Comparison of ENCODE assay signal across 22 cellular contexts in genomic region chr12:52346596-52346995, GRCh38. TPM values are rescaled to one million over a fixed set of nuclear protein-coding genes. Genes with fewer than 3 reads are reported as not detected.
A peak's percentile ranks its signal among the peaks of the same experiment; 100 is the strongest.
DNase-seq lines count a peak whose midpoint lies in the region; ATAC-seq and TF ChIP-seq lines count a peak whose summit lies in the region.
"Had no signal": no experiment of that assay in that cellular context is flagged by ENCODE, and none has a peak within 500 bp of the region (broad histone marks: within the 10 kb centered on the region; RNA-seq: fewer than 3 reads in every experiment).

No MANE protein-coding gene starts in this region.

- no peak for ATAC-seq in natural killer cell treated with Interleukin-12 subunit alpha and Interleukin-12 subunit beta and Interleukin-15 and Interleukin-18, amount 100 ng/mL, for 72 hours
- ATAC-seq in natural killer cell (no peak), mucosa of descending colon (peak; percentile 52), aorta (ENCODE audit: low FRiP score) (peak; percentile 19), GM18873 (IDR thresholded peaks at IDR 0.05; ENCODE audit: low FRiP score, unreplicated experiment) (no peak)
- ATAC-seq: naive thymus-derived CD8-positive, alpha-beta T cell had no signal

- intact Hi-C loops in natural killer cell (cut with micrococcal nuclease) = no loop called here
- intact Hi-C loops in mucosa of descending colon (cut with DNase I, micrococcal nuclease) = no loop called here
- intact Hi-C loops in aorta (cut with DNase I) = no loop called here

- H3K4me3 ChIP-seq in mucosa of descending colon (no peak overlapping the region), aorta (ENCODE audit: low read length in 2 of 2) (no peak overlapping the region)
- H3K4me3 ChIP-seq: sigmoid colon, upper lobe of left lung had no signal

- 13 to 25% methylated on average over 4 of the region's 4 CpGs for WGBS in aorta, 2 donors

- peaks cover 5 to 7% of the 10 kb centered on the region in 2 donors for H3K4me1 Mint-ChIP-seq in natural killer cell treated with Interleukin-12 subunit alpha and Interleukin-12 subunit beta and Interleukin-15 and Interleukin-18, amount 100 ng/mL, for 72 hours (ENCODE audit: low read depth in 2 of 2)
- H3K4me1 Mint-ChIP-seq in natural killer cell = peaks cover 2 to 19% of the 10 kb centered on the region in 2 donors

- H3K36me3 Mint-ChIP-seq in natural killer cell treated with Interleukin-12 subunit alpha and Interleukin-12 subunit beta and Interleukin-15 and Interleukin-18, amount 100 ng/mL, for 72 hours = no peaks in the 10 kb centered on the region
- H3K36me3 Mint-ChIP-seq in natural killer cell = no peaks in the 10 kb centered on the region
- H3K36me3 Mint-ChIP-seq: activated naive CD8-positive, alpha-beta T cell; naive thymus-derived CD8-positive, alpha-beta T cell had no signal

- no peak overlapping the region for H3K27ac ChIP-seq in aorta (ENCODE audit: low read depth in 1 of 2, low read length in 2 of 2)
- H3K27ac ChIP-seq: sigmoid colon, upper lobe of left lung had no signal

- H3K27me3 ChIP-seq in aorta (ENCODE audit: control insufficient read depth in 1 of 2, insufficient read depth in 2 of 2, low read length in 1 of 2) = no peaks in the 10 kb centered on the region
- H3K27me3 ChIP-seq: sigmoid colon, upper lobe of left lung had no signal

- H3K4me1 ChIP-seq in mucosa of descending colon (ENCODE audit: low read depth) = no peaks in the 10 kb centered on the region
- H3K4me1 ChIP-seq in aorta (ENCODE audit: control insufficient read depth in 1 of 2, insufficient read depth in 2 of 2, low read length in 2 of 2) = no peaks in the 10 kb centered on the region

- H3K27ac Mint-ChIP-seq in natural killer cell treated with Interleukin-12 subunit alpha and Interleukin-12 subunit beta and Interleukin-15 and Interleukin-18, amount 100 ng/mL, for 72 hours = no peak overlapping the region
- no peak overlapping the region for H3K27ac Mint-ChIP-seq in natural killer cell
- H3K27ac Mint-ChIP-seq: activated naive CD8-positive, alpha-beta T cell had no signal

- peak; percentile 1 for DNase-seq in natural killer cell treated with Interleukin-12 subunit alpha and Interleukin-12 subunit beta and Interleukin-15 and Interleukin-18, amount 100 ng/mL, for 72 hours (ENCODE audit: low spot score)
- DNase-seq in natural killer cell = no peak
- DNase-seq in epidermal melanocyte (ENCODE audit: insufficient read length, low spot score) = peak; percentile 42
- DNase-seq in mucosa of descending colon = no peak
- peak; percentile 33 to 48 for DNase-seq in aorta
- no peak for DNase-seq in activated effector memory CD4-positive, alpha-beta T cell treated with anti-CD3 and anti-CD28 coated beads, Interleukin-2, amount 50 U/mL, for 16 hours
- no peak for DNase-seq in HCEC 1CT
- DNase-seq: activated CD4-positive, CD25-positive, alpha-beta regulatory T cell treated with anti-CD3 and anti-CD28 coated beads, Interleukin-2, amount 50 U/mL, for 72 hours; glutamatergic neuron; left cardiac atrium; NCI-H2029 treated with DMSO at 0.1 percent for 48 hours; NCI-H526 treated with DMSO at 0.1 percent for 48 hours; sigmoid colon; stimulated activated CD4-positive, alpha-beta T cell treated with anti-CD3 and anti-CD28 coated beads, Interleukin-4, amount 100 ng/mL, for 24 hours had no signal

- H3K9me3 ChIP-seq in mucosa of descending colon (no peaks in the 10 kb centered on the region), aorta (ENCODE audit: control insufficient read depth, low read length) (peaks cover 2% of the 10 kb centered on the region)
- H3K9me3 ChIP-seq: sigmoid colon had no signal

- H3K27me3 Mint-ChIP-seq in natural killer cell treated with Interleukin-12 subunit alpha and Interleukin-12 subunit beta and Interleukin-15 and Interleukin-18, amount 100 ng/mL, for 72 hours = peaks cover 28 to 30% of the 10 kb centered on the region in 2 donors
- H3K27me3 Mint-ChIP-seq in natural killer cell (ENCODE audit: low read depth in 2 of 2) = peaks cover 65 to 79% of the 10 kb centered on the region in 2 donors

- H3K9me3 Mint-ChIP-seq in natural killer cell treated with Interleukin-12 subunit alpha and Interleukin-12 subunit beta and Interleukin-15 and Interleukin-18, amount 100 ng/mL, for 72 hours = no peaks in the 10 kb centered on the region
- no peaks in the 10 kb centered on the region for H3K9me3 Mint-ChIP-seq in natural killer cell

- no peak overlapping the region for H3K4me3 Mint-ChIP-seq in natural killer cell treated with Interleukin-12 subunit alpha and Interleukin-12 subunit beta and Interleukin-15 and Interleukin-18, amount 100 ng/mL, for 72 hours
- H3K4me3 Mint-ChIP-seq in natural killer cell = no peak overlapping the region
- H3K4me3 Mint-ChIP-seq: activated naive CD8-positive, alpha-beta T cell; naive thymus-derived CD8-positive, alpha-beta T cell had no signal

- TF ChIP-seq CTCF in natural killer cell (IDR thresholded peaks at IDR 0.05) (no peak), mucosa of descending colon (IDR thresholded peaks at IDR 0.05) (no peak)

- H3K36me3 ChIP-seq in mucosa of descending colon (ENCODE audit: low read depth) = no peaks in the 10 kb centered on the region
- no peaks in the 10 kb centered on the region for H3K36me3 ChIP-seq in aorta (ENCODE audit: control insufficient read depth in 1 of 2, insufficient read depth in 2 of 2, low read length in 1 of 2)
- H3K36me3 ChIP-seq: sigmoid colon, upper lobe of left lung had no signal

RNA-seq across cellular contexts. Expression of gene KRT85, which starts 20.7 kb away (rescaled TPM):
- not detected for total RNA-seq in natural killer cell treated with Interleukin-12 subunit alpha and Interleukin-12 subunit beta and Interleukin-15 and Interleukin-18, amount 100 ng/mL, for 72 hours
- total RNA-seq in natural killer cell (not detected), mucosa of descending colon (not detected), aorta (not detected)
- polyA plus RNA-seq in aorta = not detected
- total RNA-seq: endothelial cell of umbilical vein; left cardiac atrium; M059J; naive thymus-derived CD8-positive, alpha-beta T cell; sigmoid colon; T-helper 1 cell treated with Interleukin-12 subunit alpha and Interleukin-12 subunit beta and Interleukin-4 antibody, amounts not matched to agents 30 ng/mL and 1 ng/mL, for 36 hours; upper lobe of left lung had no signal
- polyA plus RNA-seq: AG04450; endothelial cell of umbilical vein; naive thymus-derived CD8-positive, alpha-beta T cell; sigmoid colon had no signal

RNA-seq across cellular contexts. Expression of gene KRT83, which starts 25.4 kb away (rescaled TPM):
- not detected for total RNA-seq in natural killer cell treated with Interleukin-12 subunit alpha and Interleukin-12 subunit beta and Interleukin-15 and Interleukin-18, amount 100 ng/mL, for 72 hours
- total RNA-seq in natural killer cell = not detected
- total RNA-seq in mucosa of descending colon = not detected
- not detected for total RNA-seq in aorta
- polyA plus RNA-seq in aorta = not detected
- total RNA-seq: endothelial cell of umbilical vein; left cardiac atrium; naive thymus-derived CD8-positive, alpha-beta T cell; sigmoid colon; T-helper 1 cell treated with Interleukin-12 subunit alpha and Interleukin-12 subunit beta and Interleukin-4 antibody, amounts not matched to agents 30 ng/mL and 1 ng/mL, for 36 hours; upper lobe of left lung had no signal
- polyA plus RNA-seq: endothelial cell of umbilical vein; naive thymus-derived CD8-positive, alpha-beta T cell; sigmoid colon had no signal

RNA-seq across cellular contexts. Expression of gene KRT84, which starts 38.9 kb away (rescaled TPM):
- not detected for total RNA-seq in natural killer cell treated with Interleukin-12 subunit alpha and Interleukin-12 subunit beta and Interleukin-15 and Interleukin-18, amount 100 ng/mL, for 72 hours
- total RNA-seq in natural killer cell (not detected), mucosa of descending colon (not detected), aorta (not detected)
- not detected for polyA plus RNA-seq in aorta
- total RNA-seq: endothelial cell of umbilical vein; left cardiac atrium; M059J; naive thymus-derived CD8-positive, alpha-beta T cell; sigmoid colon; T-helper 1 cell treated with Interleukin-12 subunit alpha and Interleukin-12 subunit beta and Interleukin-4 antibody, amounts not matched to agents 30 ng/mL and 1 ng/mL, for 36 hours; upper lobe of left lung had no signal
- polyA plus RNA-seq: AG04450; endothelial cell of umbilical vein; naive thymus-derived CD8-positive, alpha-beta T cell; sigmoid colon had no signal

RNA-seq across cellular contexts. Expression of gene KRT81, which starts 55.3 kb away (rescaled TPM):
- under 1 TPM in 1 of 2 donors, not detected in 1; 0.22 TPM for total RNA-seq in natural killer cell treated with Interleukin-12 subunit alpha and Interleukin-12 subunit beta and Interleukin-15 and Interleukin-18, amount 100 ng/mL, for 72 hours
- total RNA-seq in natural killer cell (1 to 10 TPM in 2 of 3 donors, under 1 TPM in 1; 0.28 to 1.4 (median 1.3) TPM), mucosa of descending colon (not detected), aorta (under 1 TPM in 1 of 2 donors, not detected in 1; 0.45 TPM)
- 1 to 10 TPM in 1 of 2 donors, not detected in 1; 2.9 TPM for polyA plus RNA-seq in aorta
- total RNA-seq: endothelial cell of umbilical vein; left cardiac atrium; naive thymus-derived CD8-positive, alpha-beta T cell; T-helper 1 cell treated with Interleukin-12 subunit alpha and Interleukin-12 subunit beta and Interleukin-4 antibody, amounts not matched to agents 30 ng/mL and 1 ng/mL, for 36 hours had no signal
- polyA plus RNA-seq: endothelial cell of umbilical vein; naive thymus-derived CD8-positive, alpha-beta T cell had no signal

RNA-seq across cellular contexts. Expression of gene KRT82, which starts 59.5 kb away (rescaled TPM):
- not detected for total RNA-seq in natural killer cell treated with Interleukin-12 subunit alpha and Interleukin-12 subunit beta and Interleukin-15 and Interleukin-18, amount 100 ng/mL, for 72 hours
- total RNA-seq in natural killer cell (not detected), mucosa of descending colon (not detected), aorta (not detected)
- polyA plus RNA-seq in aorta = not detected
- total RNA-seq: endothelial cell of umbilical vein; left cardiac atrium; M059J; naive thymus-derived CD8-positive, alpha-beta T cell; sigmoid colon; T-helper 1 cell treated with Interleukin-12 subunit alpha and Interleukin-12 subunit beta and Interleukin-4 antibody, amounts not matched to agents 30 ng/mL and 1 ng/mL, for 36 hours; upper lobe of left lung had no signal
- polyA plus RNA-seq: AG04450; endothelial cell of umbilical vein; naive thymus-derived CD8-positive, alpha-beta T cell had no signal

Comparison
In these comparisons a context has a peak if more than half of its experiments do, and no peak if none do; other contexts are left out.
1. DNase-seq: peak in natural killer cell treated with Interleukin-12 subunit alpha and Interleukin-12 subunit beta and Interleukin-15 and Interleukin-18, amount 100 ng/mL, for 72 hours (single experiment), epidermal melanocyte (single experiment) and aorta (2 of 2); none in natural killer cell (single experiment), mucosa of descending colon (0 of 3), activated effector memory CD4-positive, alpha-beta T cell treated with anti-CD3 and anti-CD28 coated beads, Interleukin-2, amount 50 U/mL, for 16 hours (single experiment) and HCEC 1CT (single experiment).
2. ATAC-seq: peak in mucosa of descending colon (single experiment) and aorta (single experiment); none in natural killer cell treated with Interleukin-12 subunit alpha and Interleukin-12 subunit beta and Interleukin-15 and Interleukin-18, amount 100 ng/mL, for 72 hours (0 of 2), natural killer cell (0 of 3) and GM18873 (single experiment).